ENCODE assay signal across 8 cellular contexts in genomic region chr19:52248256-52248655, GRCh38. TPM values are rescaled to one million over a fixed set of nuclear protein-coding genes. Genes with fewer than 3 reads are reported as not detected.
DNase-seq lines count a peak whose midpoint lies in the region; ATAC-seq and TF ChIP-seq lines count a peak whose summit lies in the region.

No MANE protein-coding gene starts in this region.

- H3K79me2 ChIP-seq in hepatocyte, result no peaks in the 10 kb centered on the region

- 30% methylated on average over 7 of the region's 7 CpGs for WGBS in hepatocyte (ENCODE audit: low lambda C conversion rate, missing lambda C conversion rate)

- no peaks in the 10 kb centered on the region for H3K27me3 ChIP-seq in hepatocyte

- no peak overlapping the region for H2AFZ ChIP-seq in hepatocyte

- no peak overlapping the region for H3K4me3 ChIP-seq in hepatocyte

- H4K20me1 ChIP-seq in hepatocyte (ENCODE audit: insufficient read depth, poor library complexity, severe bottlenecking), result no peaks in the 10 kb centered on the region

- no peaks in the 10 kb centered on the region for H3K9me2 ChIP-seq in hepatocyte (replicated peaks; ENCODE audit: insufficient read depth)

- no peak overlapping the region for H3K4me2 ChIP-seq in hepatocyte

- TF ChIP-seq CTCF in hepatocyte (IDR thresholded peaks at IDR 0.05; ENCODE audit: poor library complexity), result peak; percentile 58

- DNase-seq in activated gamma-delta T cell treated with Interleukin-2 at 50 U/mL for 16 hours (peak; percentile 65), activated gamma-delta T cell (lab: John Stamatoyannopoulos, UW) (no peak), RPMI8226 (peak; percentile 64), hepatocyte (ENCODE audit: low spot score) (peak; percentile 55)
- DNase-seq in activated naive CD4-positive, alpha-beta T cell treated with anti-CD3 and anti-CD28 coated beads, Interleukin-2, amount 50 U/mL, for 16 hours, result peak; percentile 72
- peak; percentile 56 for DNase-seq in stimulated activated CD4-positive, alpha-beta T cell treated with anti-CD3 and anti-CD28 coated beads, Interleukin-2, amount 100 ng/mL, for 4 hours (ENCODE audit: low read depth)

- no peak overlapping the region for H3K27ac ChIP-seq in hepatocyte

- no peaks in the 10 kb centered on the region for H3K36me3 ChIP-seq in hepatocyte (replicated peaks; ENCODE audit: insufficient read depth, low read depth)

- H3K9me3 ChIP-seq in hepatocyte (ENCODE audit: low read depth), result no peaks in the 10 kb centered on the region

- H3K4me1 ChIP-seq in hepatocyte (ENCODE audit: insufficient read depth), result no peaks in the 10 kb centered on the region

- ATAC-seq in HG02588 (IDR thresholded peaks at IDR 0.05; ENCODE audit: unreplicated experiment) (no peak), HG02610 (IDR thresholded peaks at IDR 0.05; ENCODE audit: unreplicated experiment) (no peak)

RNA-seq across cellular contexts. Expression of gene ZNF766, which starts 21.1 kb away (rescaled TPM):
- total RNA-seq in hepatocyte, result 8.3 and 11.4 TPM in 2 replicates
- polyA plus RNA-seq in hepatocyte, result 11.6 and 13.1 TPM in 2 replicates

RNA-seq across cellular contexts. Expression of gene ZNF480, which starts 48.7 kb away (rescaled TPM):
- total RNA-seq in hepatocyte, result 8.7 and 10.5 TPM in 2 replicates
- polyA plus RNA-seq in hepatocyte, result 16.1 and 17.9 TPM in 2 replicates

RNA-seq across cellular contexts. Expression of gene PPP2R1A, which starts 58.4 kb away (rescaled TPM):
- 171 and 181 TPM in 2 replicates for total RNA-seq in hepatocyte
- 283 and 304 TPM in 2 replicates for polyA plus RNA-seq in hepatocyte
